9 cellular contexts compared by ENCODE assay signal in the genomic region with DNA sequence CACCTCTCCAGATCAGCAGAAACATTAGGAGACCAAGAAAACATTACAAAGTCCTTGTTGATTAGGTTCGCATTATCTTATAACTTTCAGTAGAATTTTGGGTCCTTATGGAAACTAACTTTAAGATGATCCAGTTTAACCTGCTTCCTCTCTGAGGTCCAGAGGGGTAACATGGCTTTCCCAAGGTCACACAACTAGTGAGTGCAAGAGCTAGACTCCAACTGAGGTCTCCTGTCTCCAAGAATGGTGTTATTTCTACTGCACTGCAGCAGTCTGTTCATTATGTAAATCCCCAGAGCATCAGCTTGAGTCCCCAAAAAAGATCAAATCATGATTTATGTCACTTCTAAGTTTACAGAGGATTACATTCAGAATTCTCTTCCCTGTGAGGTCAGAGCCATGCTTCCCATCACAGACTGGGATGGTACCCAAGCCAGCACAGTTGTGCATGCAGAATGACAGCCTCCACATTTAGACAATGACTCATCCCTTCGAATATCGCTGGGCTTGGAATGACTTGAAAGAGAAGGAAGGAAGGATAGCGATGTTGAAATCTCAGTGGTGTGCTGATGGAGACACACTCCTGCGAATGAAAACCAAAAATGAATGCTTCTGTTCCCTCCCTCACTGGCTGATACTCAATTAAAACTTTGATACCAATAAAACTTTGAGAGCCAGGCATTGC.
DNase-seq lines count a peak whose midpoint lies in the region; ATAC-seq and TF ChIP-seq lines count a peak whose summit lies in the region.
"Had no signal": no experiment of that assay in that cellular context is flagged by ENCODE, and none has a peak within 500 bp of the region (broad histone marks: within the 10 kb centered on the region; RNA-seq: fewer than 3 reads in every experiment).

No MANE protein-coding gene starts in this region.

- CTCF ChIA-PET in BJ (lab: Yijun Ruan, JAX), result no interaction called here

- ATAC-seq in mucosa of descending colon, result peak; percentile 34
- no peak for ATAC-seq in GM18873 (IDR thresholded peaks at IDR 0.05; ENCODE audit: low FRiP score, unreplicated experiment)
- no peak for ATAC-seq in HG02623 (IDR thresholded peaks at IDR 0.05; ENCODE audit: unreplicated experiment)
- ATAC-seq in HG02798 (IDR thresholded peaks at IDR 0.05; ENCODE audit: poor library complexity, unreplicated experiment), result no peak

- peak; percentile 66 for DNase-seq in BJ (ENCODE audit: low read depth)
- peak; percentile 93 for DNase-seq in M059J (ENCODE audit: low read depth)
- DNase-seq in cerebellum (ENCODE audit: low spot score), result peak; percentile 32
- no peak for DNase-seq in mucosa of descending colon
- DNase-seq in NCI-H1436 (lab: John Stamatoyannopoulos, UW), result no peak
- DNase-seq: NCI-H1105 had no signal

- H3K4me3 ChIP-seq in BJ (ENCODE audit: low read depth, low read length) (no peak overlapping the region), mucosa of descending colon (no peak overlapping the region)

- peaks cover 6% of the 10 kb centered on the region for H3K9me3 ChIP-seq in mucosa of descending colon

- H3K27me3 ChIP-seq in BJ (ENCODE audit: control insufficient read depth, insufficient read depth, low read length), result no peaks in the 10 kb centered on the region

- H3K4me1 ChIP-seq in mucosa of descending colon (ENCODE audit: low read depth), result no peaks in the 10 kb centered on the region

- POLR2A ChIA-PET in BJ (lab: Charles Lee), result no interaction called here

- TF ChIP-seq CTCF in BJ (IDR thresholded peaks at IDR 0.05; ENCODE audit: insufficient read depth, low read depth, low read length), result no peak
- TF ChIP-seq CTCF in mucosa of descending colon (IDR thresholded peaks at IDR 0.05), result no peak

- no peaks in the 10 kb centered on the region for H3K36me3 ChIP-seq in BJ (ENCODE audit: control insufficient read depth, insufficient read depth, low read length)
- no peaks in the 10 kb centered on the region for H3K36me3 ChIP-seq in mucosa of descending colon (ENCODE audit: low read depth)

- intact Hi-C loops in mucosa of descending colon (cut with DNase I, micrococcal nuclease), result no loop called here

Comparison
In these comparisons a context has a peak if more than half of its experiments do, and no peak if none do; other contexts are left out.
1. DNase-seq: peak in BJ (single experiment), M059J (single experiment) and cerebellum (single experiment); none in mucosa of descending colon (0 of 3) and NCI-H1436 (single experiment).